23 cellular contexts compared by ENCODE assay signal in genomic region chr10:59857921-59858320, GRCh38.
"Had no signal": no experiment of that assay in that cellular context is flagged by ENCODE, and none has a peak within 500 bp of the region (broad histone marks: within the 10 kb centered on the region; RNA-seq: fewer than 3 reads in every experiment).

No MANE protein-coding gene starts in this region.

- ATAC-seq: naive thymus-derived CD4-positive, alpha-beta T cell; natural killer cell; pancreas; right cardiac atrium; right lobe of liver; stimulated activated effector memory CD8-positive, alpha-beta T cell treated with anti-CD3 and anti-CD28 coated beads, Interleukin-12 subunit alpha, Interleukin-12 subunit beta, amount 100 ng/mL, for 72 hours; stimulated activated naive B cell treated with anti-CD40 and anti-IgM and Interleukin-4, amounts not matched to agents 10 μg/mL and 1 μg/mL and 100 μg/mL, for 72 hours; upper lobe of right lung had no signal

- H3K36me3 ChIP-seq: neutrophil, pancreas, prostate gland, right lobe of liver, sigmoid colon, stomach, thoracic aorta, thyroid gland, upper lobe of right lung, uterus had no signal

- DNase-seq: naive thymus-derived CD4-positive, alpha-beta T cell; natural killer cell; nucleus accumbens; pancreas; right cardiac atrium; right lobe of liver; sigmoid colon; small intestine; stimulated activated CD4-positive, alpha-beta T cell treated with anti-CD3 and anti-CD28 coated beads, Interleukin-15, amount 100 ng/mL, for 24 hours; stimulated activated CD4-positive, alpha-beta T cell treated with anti-CD3 and anti-CD28 coated beads, Interleukin-2, amount 100 ng/mL, for 24 hours; stimulated activated CD4-positive, alpha-beta T cell treated with anti-CD3 and anti-CD28 coated beads, Interleukin-2, amount 100 ng/mL, for 48 hours; stimulated activated CD4-positive, alpha-beta T cell treated with anti-CD3 and anti-CD28 coated beads, Interleukin-4, amount 100 ng/mL, for 24 hours; stimulated activated naive B cell treated with anti-CD40 and anti-IgM and Interleukin-4, amounts not matched to agents 10 μg/mL and 1 μg/mL and 100 μg/mL, for 72 hours; stimulated activated naive CD4-positive, alpha-beta T cell treated with Interleukin-2 at 50 U/mL for 16 hours; stomach; thyroid gland; upper lobe of right lung; uterus had no signal

- H3K9me3 ChIP-seq: neutrophil, pancreas, prostate gland, right lobe of liver, sigmoid colon, stomach, thoracic aorta, thyroid gland, upper lobe of right lung, uterus had no signal

- H3K27ac ChIP-seq: neutrophil, pancreas, prostate gland, right lobe of liver, sigmoid colon, stomach, thyroid gland, upper lobe of right lung had no signal

- H3K4me3 ChIP-seq: pancreas, prostate gland, right lobe of liver, sigmoid colon, stomach, thyroid gland, tibial nerve, upper lobe of right lung, uterus had no signal

- FAIRE-seq: pancreas had no signal

- H3K4me1 ChIP-seq: prostate gland, right lobe of liver, uterus had no signal

- H3K27me3 ChIP-seq: neutrophil, pancreas, right lobe of liver, sigmoid colon, stomach, thyroid gland, tibial nerve, upper lobe of right lung, uterus had no signal
